Comparison of ENCODE assay signal across 8 cellular contexts in the genomic region with DNA sequence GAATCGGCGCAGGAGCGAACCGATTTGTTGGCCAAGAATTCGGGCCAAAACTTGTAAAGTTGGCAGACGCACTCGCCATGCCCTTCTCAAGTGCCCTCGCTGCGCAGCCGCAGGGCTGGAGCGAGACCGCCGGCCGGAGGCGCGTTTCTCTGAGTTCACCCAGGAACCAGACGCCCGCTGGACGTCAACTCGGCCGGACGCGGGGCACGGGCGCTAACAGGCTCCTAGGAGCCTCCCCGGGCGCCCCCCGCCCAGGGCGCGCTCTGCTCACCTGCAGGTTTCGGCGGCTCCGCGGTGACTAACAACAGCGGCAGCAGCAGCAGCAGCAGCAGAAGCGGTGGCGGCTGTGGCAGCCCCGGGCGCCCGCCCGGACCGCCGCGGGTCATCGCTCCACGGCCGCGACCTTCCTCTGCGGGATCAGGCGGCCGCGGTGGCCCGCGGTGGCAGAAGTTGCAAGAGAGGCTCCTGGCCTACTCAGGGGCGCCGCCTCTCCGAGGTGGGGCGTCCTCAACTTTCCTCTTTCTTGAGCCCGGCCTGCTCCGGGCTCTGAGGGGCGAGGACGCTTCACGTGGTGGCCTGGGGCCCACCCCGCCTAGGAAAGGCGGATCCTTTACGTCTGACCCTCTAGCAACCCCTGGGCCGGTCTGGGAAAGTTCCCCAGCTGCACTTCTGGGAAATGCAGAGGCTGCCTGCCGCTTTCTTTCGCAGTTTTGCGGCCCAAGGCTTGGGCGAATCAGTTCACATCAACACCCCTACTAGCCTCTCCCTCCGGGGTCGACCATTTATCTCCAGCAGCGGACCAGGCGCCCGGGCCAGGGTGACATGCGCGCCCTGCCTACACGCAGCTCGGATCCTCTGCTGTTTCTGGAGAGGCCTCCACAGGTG. TPM values are rescaled to one million over a fixed set of nuclear protein-coding genes. Genes with fewer than 3 reads are reported as not detected.
DNase-seq lines count a peak whose midpoint lies in the region; ATAC-seq and TF ChIP-seq lines count a peak whose summit lies in the region.

A gene with protein sequence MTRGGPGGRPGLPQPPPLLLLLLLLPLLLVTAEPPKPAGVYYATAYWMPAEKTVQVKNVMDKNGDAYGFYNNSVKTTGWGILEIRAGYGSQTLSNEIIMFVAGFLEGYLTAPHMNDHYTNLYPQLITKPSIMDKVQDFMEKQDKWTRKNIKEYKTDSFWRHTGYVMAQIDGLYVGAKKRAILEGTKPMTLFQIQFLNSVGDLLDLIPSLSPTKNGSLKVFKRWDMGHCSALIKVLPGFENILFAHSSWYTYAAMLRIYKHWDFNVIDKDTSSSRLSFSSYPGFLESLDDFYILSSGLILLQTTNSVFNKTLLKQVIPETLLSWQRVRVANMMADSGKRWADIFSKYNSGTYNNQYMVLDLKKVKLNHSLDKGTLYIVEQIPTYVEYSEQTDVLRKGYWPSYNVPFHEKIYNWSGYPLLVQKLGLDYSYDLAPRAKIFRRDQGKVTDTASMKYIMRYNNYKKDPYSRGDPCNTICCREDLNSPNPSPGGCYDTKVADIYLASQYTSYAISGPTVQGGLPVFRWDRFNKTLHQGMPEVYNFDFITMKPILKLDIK (minus strand): TSS at position 573 of the 885 bp plus-strand sequence. CDS start 187 bp downstream, at position 386.

- H3K4me3 Mint-ChIP-seq in activated CD4-positive, alpha-beta T cell treated with anti-CD3 and anti-CD28 coated beads, Interleukin-2, amount 10 ng/mL, durations not matched to agents 7 days and 5 days = no peak within 1 kb of the TSS
- peak within 1 kb of the TSS; percentile 55 for H3K4me3 Mint-ChIP-seq in activated naive CD8-positive, alpha-beta T cell treated with anti-CD3 and anti-CD28 coated beads for 36 hours

- H3K27ac ChIP-seq in left ventricle myocardium inferior (replicated peaks) (peak within 1 kb of the TSS; percentile 95), ovary (no peak within 1 kb of the TSS), SJCRH30 (no peak within 1 kb of the TSS)

- H3K27me3 Mint-ChIP-seq in activated CD4-positive, alpha-beta T cell treated with anti-CD3 and anti-CD28 coated beads, Interleukin-2, amount 10 ng/mL, durations not matched to agents 7 days and 5 days = peaks cover 32% of the 10 kb centered on the region
- H3K27me3 Mint-ChIP-seq in activated naive CD8-positive, alpha-beta T cell treated with anti-CD3 and anti-CD28 coated beads for 36 hours = peaks cover 24% of the 10 kb centered on the region

- H3K9me3 Mint-ChIP-seq in activated CD4-positive, alpha-beta T cell treated with anti-CD3 and anti-CD28 coated beads, Interleukin-2, amount 10 ng/mL, durations not matched to agents 7 days and 5 days = no peaks in the 10 kb centered on the region
- no peaks in the 10 kb centered on the region for H3K9me3 Mint-ChIP-seq in activated naive CD8-positive, alpha-beta T cell treated with anti-CD3 and anti-CD28 coated beads for 36 hours

- ATAC-seq in HG03108 (IDR thresholded peaks at IDR 0.05; ENCODE audit: unreplicated experiment) = peak; percentile 55
- ATAC-seq in HG03196 (IDR thresholded peaks at IDR 0.05; ENCODE audit: unreplicated experiment) = no peak

- peak; percentile 5 to 17 for DNase-seq in activated CD4-positive, alpha-beta T cell treated with anti-CD3 and anti-CD28 coated beads, Interleukin-2, amount 50 U/mL, for 48 hours
- DNase-seq in activated CD4-positive, alpha-beta T cell treated with anti-CD3 and anti-CD28 coated beads, Interleukin-2, amount 10 ng/mL, durations not matched to agents 7 days and 5 days = no peak
- peak; percentile 26 for DNase-seq in activated naive CD8-positive, alpha-beta T cell treated with anti-CD3 and anti-CD28 coated beads for 36 hours
- DNase-seq in left ventricle myocardium inferior (peak; percentile 81), ovary (peak; percentile 20 to 63 (median 44)), SJCRH30 (no peak)

- H3K9me3 ChIP-seq in left ventricle myocardium inferior (replicated peaks) (no peaks in the 10 kb centered on the region), ovary (no peaks in the 10 kb centered on the region), SJCRH30 (replicated peaks) (no peaks in the 10 kb centered on the region)

- TF ChIP-seq EP300 in ovary (IDR thresholded peaks at IDR 0.05) = no peak

- H3K27me3 ChIP-seq in left ventricle myocardium inferior (ENCODE audit: low read depth) = no peaks in the 10 kb centered on the region
- H3K27me3 ChIP-seq in ovary = no peaks in the 10 kb centered on the region
- H3K27me3 ChIP-seq in SJCRH30 = no peaks in the 10 kb centered on the region

- H3K4me3 ChIP-seq in left ventricle myocardium inferior = peak within 1 kb of the TSS; percentile 72
- peak within 1 kb of the TSS; percentile 43 for H3K4me3 ChIP-seq in ovary
- H3K4me3 ChIP-seq in SJCRH30 = no peak within 1 kb of the TSS

- POLR2A ChIA-PET in activated CD4-positive, alpha-beta T cell treated with anti-CD3 and anti-CD28 coated beads, Interleukin-2, amount 10 ng/mL, durations not matched to agents 7 days and 5 days (lab: Charles Lee) = no interaction called here

- no peak for TF ChIP-seq POLR2A in ovary (IDR thresholded peaks at IDR 0.05)

- intact Hi-C loops in left ventricle myocardium inferior (cut with micrococcal nuclease) = no loop called here
- intact Hi-C loops in ovary (cut with DNase I) = no loop called here

- peaks cover 3% of the 10 kb centered on the region for H3K4me1 Mint-ChIP-seq in activated CD4-positive, alpha-beta T cell treated with anti-CD3 and anti-CD28 coated beads, Interleukin-2, amount 10 ng/mL, durations not matched to agents 7 days and 5 days
- H3K4me1 Mint-ChIP-seq in activated naive CD8-positive, alpha-beta T cell treated with anti-CD3 and anti-CD28 coated beads for 36 hours = no peaks in the 10 kb centered on the region

- CTCF ChIA-PET in activated CD4-positive, alpha-beta T cell treated with anti-CD3 and anti-CD28 coated beads, Interleukin-2, amount 10 ng/mL, durations not matched to agents 7 days and 5 days (lab: Charles Lee) = interaction anchor here (1.2 kb wide), 1 partner anchor 29 kb away, joined by 3 read pairs; no protein-coding TSS in a partner anchor

- WGBS in ovary, 3 donors = 4 to 6% (median 4%) methylated on average over 72 to 80 of the region's 80 CpGs

- no peaks in the 10 kb centered on the region for H3K36me3 Mint-ChIP-seq in activated CD4-positive, alpha-beta T cell treated with anti-CD3 and anti-CD28 coated beads, Interleukin-2, amount 10 ng/mL, durations not matched to agents 7 days and 5 days (ENCODE audit: low read depth)
- peaks cover 3% of the 10 kb centered on the region for H3K36me3 Mint-ChIP-seq in activated naive CD8-positive, alpha-beta T cell treated with anti-CD3 and anti-CD28 coated beads for 36 hours

- H3K27ac Mint-ChIP-seq in activated CD4-positive, alpha-beta T cell treated with anti-CD3 and anti-CD28 coated beads, Interleukin-2, amount 10 ng/mL, durations not matched to agents 7 days and 5 days = no peak within 1 kb of the TSS
- no peak within 1 kb of the TSS for H3K27ac Mint-ChIP-seq in activated naive CD8-positive, alpha-beta T cell treated with anti-CD3 and anti-CD28 coated beads for 36 hours

- peaks cover 27% of the 10 kb centered on the region for H3K4me1 ChIP-seq in left ventricle myocardium inferior
- H3K4me1 ChIP-seq in ovary (ENCODE audit: insufficient read depth) = peaks cover 4% of the 10 kb centered on the region
- H3K4me1 ChIP-seq in SJCRH30 = no peaks in the 10 kb centered on the region

- no peaks in the 10 kb centered on the region for H3K36me3 ChIP-seq in left ventricle myocardium inferior
- H3K36me3 ChIP-seq in ovary = no peaks in the 10 kb centered on the region
- H3K36me3 ChIP-seq in SJCRH30 = no peaks in the 10 kb centered on the region

- no peak for TF ChIP-seq CTCF in left ventricle myocardium inferior (IDR thresholded peaks at IDR 0.05; ENCODE audit: borderline replicate concordance)
- no peak for TF ChIP-seq CTCF in ovary (IDR thresholded peaks at IDR 0.05)

RNA-seq across cellular contexts. Expression of the gene that starts here (rescaled TPM):
- not detected for total RNA-seq in activated CD4-positive, alpha-beta T cell treated with anti-CD3 and anti-CD28 coated beads, Interleukin-2, amount 10 ng/mL, durations not matched to agents 7 days and 5 days
- under 1 TPM in 1 of 2 experiments, not detected in 1; 0.32 TPM for total RNA-seq in activated naive CD8-positive, alpha-beta T cell treated with anti-CD3 and anti-CD28 coated beads for 36 hours
- total RNA-seq in left ventricle myocardium inferior (29.1 TPM), ovary (10 to 100 TPM in 1 of 7 donors, 1 to 10 TPM in 6; 1.1 to 12.9 (median 4.6) TPM)
- polyA plus RNA-seq in ovary = 10 to 100 TPM in 1 of 2 donors, 1 to 10 TPM in 1; 3.5 to 54.0 TPM
- total RNA-seq in SJCRH30 (2014; rRNA removed; shearing (Covaris generic)) = not detected in 2 replicates

Comparison
In these comparisons a context has a peak if more than half of its experiments do, and no peak if none do; other contexts are left out.
1. DNase-seq: peak in activated CD4-positive, alpha-beta T cell treated with anti-CD3 and anti-CD28 coated beads, Interleukin-2, amount 50 U/mL, for 48 hours (2 of 2), left ventricle myocardium inferior (single experiment) and ovary (5 of 5); none in activated CD4-positive, alpha-beta T cell treated with anti-CD3 and anti-CD28 coated beads, Interleukin-2, amount 10 ng/mL, durations not matched to agents 7 days and 5 days (single experiment) and SJCRH30 (0 of 2).
2. Peak in DNase-seq in activated naive CD8-positive, alpha-beta T cell treated with anti-CD3 and anti-CD28 coated beads for 36 hours; RNA of the gene not detected or under 1 TPM.